In genomic region chr17:64741038-64741641, GRCh38 we compare ENCODE assay signal across 9 cellular contexts.
DNase-seq lines count a peak whose midpoint lies in the region; ATAC-seq and TF ChIP-seq lines count a peak whose summit lies in the region.
"Had no signal": no experiment of that assay in that cellular context is flagged by ENCODE, and none has a peak within 500 bp of the region (broad histone marks: within the 10 kb centered on the region; RNA-seq: fewer than 3 reads in every experiment).

No MANE protein-coding gene starts in this region.

- peak overlapping the region in 1 of 3 experiments; percentile 28 for H3K4me3 Mint-ChIP-seq in nephron
- no peak overlapping the region for H3K4me3 Mint-ChIP-seq in CD4-positive, alpha-beta memory T cell
- H3K4me3 Mint-ChIP-seq: CD14-positive monocyte had no signal

- intact Hi-C loops in A673 (cut with micrococcal nuclease; ENCODE audit: unreplicated experiment): no loop called here
- intact Hi-C loops in CD4-positive, alpha-beta memory T cell (cut with micrococcal nuclease): no loop called here

- TF ChIP-seq CTCF in A673 (conservative IDR thresholded peaks at IDR 0.05; ENCODE audit: low read depth, low read length) (no peak), fibroblast of pulmonary artery (IDR thresholded peaks at IDR 0.05; ENCODE audit: low read length, missing control alignments) (no peak), nephron (IDR thresholded peaks at IDR 0.05; ENCODE audit: unreplicated experiment in 3 of 3) (no peak)

- H3K27me3 ChIP-seq in A673 (replicated peaks; ENCODE audit: insufficient read depth, low read depth, low read length, poor library complexity): no peaks in the 10 kb centered on the region
- H3K27me3 ChIP-seq in CD4-positive, alpha-beta memory T cell (ENCODE audit: insufficient read depth, low read length): no peaks in the 10 kb centered on the region

- no peaks in the 10 kb centered on the region for H3K36me3 Mint-ChIP-seq in nephron (ENCODE audit: low read depth)
- no peaks in the 10 kb centered on the region for H3K36me3 Mint-ChIP-seq in CD4-positive, alpha-beta memory T cell

- H3K4me3 ChIP-seq in A673 (ENCODE audit: low read depth, low read length, poor library complexity, severe bottlenecking) (no peak overlapping the region), fibroblast of pulmonary artery (replicated peaks; ENCODE audit: low read depth, low read length) (peak overlapping the region; percentile 12)
- no peak overlapping the region for H3K4me3 ChIP-seq in CD4-positive, alpha-beta memory T cell (ENCODE audit: low read length in 2 of 2)

- H3K4me1 ChIP-seq in A673 (ENCODE audit: insufficient read depth, low read length, poor library complexity, severe bottlenecking): peaks cover 19% of the 10 kb centered on the region
- no peaks in the 10 kb centered on the region for H3K4me1 ChIP-seq in CD4-positive, alpha-beta memory T cell (ENCODE audit: insufficient read depth, low read length)

- H3K9me3 Mint-ChIP-seq in nephron: no peaks in the 10 kb centered on the region
- no peaks in the 10 kb centered on the region for H3K9me3 Mint-ChIP-seq in CD4-positive, alpha-beta memory T cell
- H3K9me3 Mint-ChIP-seq: CD14-positive monocyte had no signal

- H3K36me3 ChIP-seq in A673 (ENCODE audit: insufficient read depth, low read length, poor library complexity, severe bottlenecking): no peaks in the 10 kb centered on the region
- no peaks in the 10 kb centered on the region for H3K36me3 ChIP-seq in CD4-positive, alpha-beta memory T cell (ENCODE audit: insufficient read depth, low read length)

- POLR2A ChIA-PET in A673 (lab: Charles Lee; ENCODE audit: low non-redundant PET): interaction anchor here (0.5 kb wide), 1 partner anchor 83 kb away, joined by 8 read pairs; no protein-coding TSS in a partner anchor
- POLR2A ChIA-PET in CD4-positive, alpha-beta memory T cell (lab: Charles Lee; ENCODE audit: partially characterized antibody): no interaction called here

- H3K9me3 ChIP-seq in A673 (ENCODE audit: low read depth, low read length, poor library complexity, severe bottlenecking): no peaks in the 10 kb centered on the region
- H3K9me3 ChIP-seq in CD4-positive, alpha-beta memory T cell (ENCODE audit: control insufficient read depth in 1 of 2, low read length in 2 of 2): no peaks in the 10 kb centered on the region

- H3K27me3 Mint-ChIP-seq in nephron (ENCODE audit: low read depth): no peaks in the 10 kb centered on the region
- no peaks in the 10 kb centered on the region for H3K27me3 Mint-ChIP-seq in CD4-positive, alpha-beta memory T cell

- H3K4me1 Mint-ChIP-seq in nephron: peaks cover 29% of the 10 kb centered on the region
- peaks cover 6 to 12% (median 9%) of the 10 kb centered on the region in 4 donors for H3K4me1 Mint-ChIP-seq in CD4-positive, alpha-beta memory T cell

- CTCF ChIA-PET in A673 (lab: Charles Lee): no interaction called here
- CTCF ChIA-PET in CD4-positive, alpha-beta memory T cell (lab: Charles Lee; ENCODE audit: partially characterized antibody): interaction anchor here (1.0 to 2.2 kb wide), 3 partner anchors 10 to 321 kb away, joined by 4 to 7 read pairs (median 4); no protein-coding TSS in a partner anchor

- ATAC-seq in GM21360 (IDR thresholded peaks at IDR 0.05; ENCODE audit: unreplicated experiment): no peak

- DNase-seq in A673 (ENCODE audit: low spot score) (peak; percentile 76), RPMI8226 (peak; percentile 32), fibroblast of pulmonary artery (ENCODE audit: low read depth) (peak; percentile 71), NCI-H187 treated with DMSO at 0.1 percent for 48 hours (lab: John Stamatoyannopoulos, UW) (no peak), T-helper 9 cell (no peak)
- no peak for DNase-seq in CD4-positive, alpha-beta memory T cell

- H3K27ac Mint-ChIP-seq in nephron: peak overlapping the region; percentile 97 to 98 (median 98)
- H3K27ac Mint-ChIP-seq in CD4-positive, alpha-beta memory T cell: peak overlapping the region in 1 of 7 donors; percentile 53

- peak overlapping the region; percentile 85 for H3K27ac ChIP-seq in A673 (ENCODE audit: low read depth, low read length, poor library complexity, severe bottlenecking)
- H3K27ac ChIP-seq in CD4-positive, alpha-beta memory T cell (ENCODE audit: low read depth, low read length): no peak overlapping the region

- BruUV-seq in A673 (replicated peaks; lab: Mats Ljungman, UMichigan): no TSS peak

Comparison
In these comparisons a context has a peak if more than half of its experiments do, and no peak if none do; other contexts are left out.
1. DNase-seq: peak in A673 (single experiment), RPMI8226 (single experiment) and fibroblast of pulmonary artery (single experiment); none in NCI-H187 treated with DMSO at 0.1 percent for 48 hours (single experiment), T-helper 9 cell (single experiment) and CD4-positive, alpha-beta memory T cell (0 of 5).